In genomic region chr9:94373779-94374175, GRCh38 we compare ENCODE assay signal across 9 cellular contexts. TPM values are rescaled to one million over a fixed set of nuclear protein-coding genes. Genes with fewer than 3 reads are reported as not detected.
DNase-seq lines count a peak whose midpoint lies in the region; ATAC-seq and TF ChIP-seq lines count a peak whose summit lies in the region.
"Not testable (repeated sequence)": the region's sequence is repeated elsewhere in the genome, so short reads cannot be mapped to it uniquely, and the experiment has no call there.
"Had no signal": no experiment of that assay in that cellular context is flagged by ENCODE, and none has a peak within 500 bp of the region (broad histone marks: within the 10 kb centered on the region; RNA-seq: fewer than 3 reads in every experiment).

No MANE protein-coding gene starts in this region.

- H3K9me3 ChIP-seq in CD8-positive, alpha-beta memory T cell (ENCODE audit: low read length); Loucy (ENCODE audit: insufficient read depth, low read depth, low read length); fibroblast of lung (ENCODE audit: control insufficient read depth, insufficient read depth, low read depth, low read length); lower lobe of right lung; trophoblast cell (ENCODE audit: insufficient read depth, low read depth, low read length); tibial nerve: not testable (repeated sequence)

- H2AFZ ChIP-seq in Loucy (ENCODE audit: low read length): peak overlapping the region; percentile 92
- H2AFZ ChIP-seq in fibroblast of lung (ENCODE audit: low read length); trophoblast cell (ENCODE audit: insufficient read depth, low read length, poor library complexity): not testable (repeated sequence)

- H2BK5ac ChIP-seq in trophoblast cell (ENCODE audit: low read depth, low read length, poor library complexity): not testable (repeated sequence)

- POLR2A ChIA-PET in CD8-positive, alpha-beta memory T cell (lab: Charles Lee): not testable (repeated sequence)

- H3K14ac ChIP-seq in trophoblast cell (ENCODE audit: low read length): not testable (repeated sequence)

- H3K4me3 Mint-ChIP-seq in CD8-positive, alpha-beta memory T cell: peak overlapping the region; percentile 86 to 93 (median 89)
- peak overlapping the region; percentile 86 for H3K4me3 Mint-ChIP-seq in activated CD4-positive, alpha-beta T cell treated with anti-CD3 and anti-CD28 coated beads, Interleukin-2, amount 10 ng/mL, durations not matched to agents 24 days and 14 days

- H3K4me2 ChIP-seq in Loucy (ENCODE audit: low read depth, low read length, poor library complexity, severe bottlenecking): peak overlapping the region; percentile 64
- H3K4me2 ChIP-seq in fibroblast of lung (ENCODE audit: extremely low read depth, insufficient read depth, low read length): not testable (repeated sequence)
- H3K4me2 ChIP-seq in trophoblast cell (ENCODE audit: low read length): peak overlapping the region; percentile 47

- not testable (repeated sequence) for H3K4ac ChIP-seq in trophoblast cell (ENCODE audit: low read depth, low read length)

- not testable (repeated sequence) for H3K4me1 ChIP-seq in CD8-positive, alpha-beta memory T cell (ENCODE audit: insufficient read depth, low read length); Loucy (ENCODE audit: insufficient read depth, low read length, poor library complexity, severe bottlenecking); fibroblast of lung (ENCODE audit: control insufficient read depth, extremely low read depth, insufficient read depth, low read length); lower lobe of right lung; trophoblast cell (ENCODE audit: control insufficient read depth in 1 of 2, insufficient read depth in 2 of 2, low read length in 2 of 2); tibial nerve

- H3K4me1 Mint-ChIP-seq in CD8-positive, alpha-beta memory T cell: peaks cover 9 to 22% (median 11%) of the 10 kb centered on the region in 3 donors
- peaks cover 12% of the 10 kb centered on the region for H3K4me1 Mint-ChIP-seq in activated CD4-positive, alpha-beta T cell treated with anti-CD3 and anti-CD28 coated beads, Interleukin-2, amount 10 ng/mL, durations not matched to agents 24 days and 14 days

- H3K27ac Mint-ChIP-seq in CD8-positive, alpha-beta memory T cell: peak overlapping the region; percentile 60 to 95 (median 88)
- H3K27ac Mint-ChIP-seq in activated CD4-positive, alpha-beta T cell treated with anti-CD3 and anti-CD28 coated beads, Interleukin-2, amount 10 ng/mL, durations not matched to agents 24 days and 14 days: peak overlapping the region; percentile 89

- H3K9ac ChIP-seq in Loucy (ENCODE audit: low read depth, low read length, poor library complexity, severe bottlenecking); fibroblast of lung (ENCODE audit: insufficient read depth, low read length); trophoblast cell (ENCODE audit: low read length): not testable (repeated sequence)

- intact Hi-C loops in activated CD4-positive, alpha-beta T cell treated with anti-CD3 and anti-CD28 coated beads, Interleukin-2, amount 10 ng/mL, durations not matched to agents 24 days and 14 days (cut with micrococcal nuclease); lower lobe of right lung (cut with DNase I): not testable (repeated sequence)

- not testable (repeated sequence) for H4K12ac ChIP-seq in trophoblast cell (ENCODE audit: low read depth, low read length)

- not testable (repeated sequence) for H2BK12ac ChIP-seq in trophoblast cell (ENCODE audit: low read length)

- not testable (repeated sequence) for TF ChIP-seq POLR2A in tibial nerve (IDR thresholded peaks at IDR 0.05)

- not testable (repeated sequence) for H3K79me1 ChIP-seq in trophoblast cell (ENCODE audit: low read length)

- not testable (repeated sequence) for H3F3A ChIP-seq in Loucy (ENCODE audit: low read depth)

- not testable (repeated sequence) for H2BK120ac ChIP-seq in trophoblast cell (ENCODE audit: insufficient read depth, low read length, poor library complexity)

- WGBS in trophoblast cell (ENCODE audit: extremely low coverage, insufficient coverage, insufficient read length): no CpG with 5 or more reads among the region's 11 CpGs
- 41 to 44% methylated on average over 7 of the region's 11 CpGs for WGBS in tibial nerve, 2 donors

- DNase-seq in CD8-positive, alpha-beta memory T cell; activated CD4-positive, alpha-beta T cell treated with anti-CD3 and anti-CD28 coated beads, Interleukin-2, amount 10 ng/mL, durations not matched to agents 24 days and 14 days; brain microvascular endothelial cell; fibroblast of lung (ENCODE audit: low read depth in 2 of 2); lower lobe of right lung; trophoblast cell; tibial nerve (ENCODE audit: low spot score in 2 of 2): not testable (repeated sequence)

- H2AK5ac ChIP-seq in trophoblast cell (ENCODE audit: low read length): not testable (repeated sequence)

- in situ Hi-C loops in brain microvascular endothelial cell (cut with HindIII; ENCODE audit: low pct_ligation_motif_present, low sequenced_read_pairs): not testable (repeated sequence)

- H3K79me2 ChIP-seq in Loucy (ENCODE audit: insufficient read depth, low read length): peaks cover 15% of the 10 kb centered on the region
- H3K79me2 ChIP-seq in fibroblast of lung (ENCODE audit: control insufficient read depth, insufficient read depth, low read length); trophoblast cell (ENCODE audit: control insufficient read depth, insufficient read depth, low read length, poor library complexity): not testable (repeated sequence)

- TF ChIP-seq CTCF in Loucy (conservative IDR thresholded peaks at IDR 0.05; ENCODE audit: low read length); brain microvascular endothelial cell (IDR thresholded peaks at IDR 0.05; ENCODE audit: low read depth, low read length, missing control alignments); fibroblast of lung (conservative IDR thresholded peaks at IDR 0.05 in 1 of 2, IDR thresholded peaks at IDR 0.05 in 1 of 2; ENCODE audit: low read depth in 1 of 2, low read length in 2 of 2); lower lobe of right lung (IDR thresholded peaks at IDR 0.05); tibial nerve (IDR thresholded peaks at IDR 0.05): not testable (repeated sequence)

- H3K27me3 ChIP-seq in CD8-positive, alpha-beta memory T cell (ENCODE audit: insufficient read depth, low read length, poor library complexity, severe bottlenecking); brain microvascular endothelial cell (replicated peaks); fibroblast of lung (ENCODE audit: control insufficient read depth, insufficient read depth, low read length); lower lobe of right lung (ENCODE audit: low read depth); trophoblast cell (ENCODE audit: insufficient read depth, low read length); tibial nerve: not testable (repeated sequence)
- H3K27me3 ChIP-seq in Loucy (ENCODE audit: insufficient read depth, low read length, poor library complexity, severe bottlenecking): peaks cover 28% of the 10 kb centered on the region

- not testable (repeated sequence) for H4K20me1 ChIP-seq in Loucy (ENCODE audit: insufficient read depth, low read length, poor library complexity, severe bottlenecking); fibroblast of lung (ENCODE audit: control insufficient read depth, extremely low read depth, insufficient read depth, low read length)

- H3K36me3 Mint-ChIP-seq in CD8-positive, alpha-beta memory T cell; activated CD4-positive, alpha-beta T cell treated with anti-CD3 and anti-CD28 coated beads, Interleukin-2, amount 10 ng/mL, durations not matched to agents 24 days and 14 days (ENCODE audit: low read depth): not testable (repeated sequence)

- H3K9me3 Mint-ChIP-seq in CD8-positive, alpha-beta memory T cell; activated CD4-positive, alpha-beta T cell treated with anti-CD3 and anti-CD28 coated beads, Interleukin-2, amount 10 ng/mL, durations not matched to agents 24 days and 14 days: not testable (repeated sequence)

- not testable (repeated sequence) for ATAC-seq in lower lobe of right lung

- peak overlapping the region; percentile 44 for H3K4me3 ChIP-seq in CD8-positive, alpha-beta memory T cell (ENCODE audit: low read length)
- H3K4me3 ChIP-seq in Loucy (ENCODE audit: low read length, poor library complexity, severe bottlenecking) (peak overlapping the region; percentile 73), brain microvascular endothelial cell (ENCODE audit: low read depth, low read length) (peak overlapping the region; percentile 49), fibroblast of lung (replicated peaks in 1 of 4; ENCODE audit: control extremely low read depth in 1 of 4, insufficient read depth in 1 of 4, low read depth in 3 of 4, low read length in 4 of 4) (peak overlapping the region in 3 of 4 experiments; percentile 12 to 73 (median 59)), lower lobe of right lung (peak overlapping the region; percentile 53), tibial nerve (peak overlapping the region; percentile 28 to 64 (median 49))
- H3K4me3 ChIP-seq in trophoblast cell (ENCODE audit: low read depth, low read length): not testable (repeated sequence)

- not testable (repeated sequence) for H4K91ac ChIP-seq in trophoblast cell (ENCODE audit: low read depth, low read length)

- H3K27ac ChIP-seq in CD8-positive, alpha-beta memory T cell (ENCODE audit: low read depth, low read length): peak overlapping the region; percentile 0
- H3K27ac ChIP-seq in brain microvascular endothelial cell: peak overlapping the region; percentile 34
- peak overlapping the region; percentile 6 for H3K27ac ChIP-seq in fibroblast of lung (ENCODE audit: insufficient read depth, low read length)
- H3K27ac ChIP-seq in lower lobe of right lung: peak overlapping the region; percentile 68
- not testable (repeated sequence) for H3K27ac ChIP-seq in trophoblast cell (ENCODE audit: low read depth, low read length)
- peak overlapping the region in 3 of 4 donors; percentile 59 to 84 (median 73) for H3K27ac ChIP-seq in tibial nerve

- not testable (repeated sequence) for H3K23ac ChIP-seq in trophoblast cell (ENCODE audit: low read length)

- not testable (repeated sequence) for TF ChIP-seq EP300 in tibial nerve (IDR thresholded peaks at IDR 0.05)

- H3K36me3 ChIP-seq in CD8-positive, alpha-beta memory T cell (ENCODE audit: insufficient read depth, low read length); Loucy (ENCODE audit: insufficient read depth, low read length); brain microvascular endothelial cell (replicated peaks); fibroblast of lung (ENCODE audit: control insufficient read depth, insufficient read depth, low read length); lower lobe of right lung; trophoblast cell (ENCODE audit: control insufficient read depth in 1 of 2, insufficient read depth in 2 of 2, low read length in 2 of 2); tibial nerve: not testable (repeated sequence)

- H4K8ac ChIP-seq in trophoblast cell (ENCODE audit: low read depth, low read length): peak overlapping the region; percentile 60

- not testable (repeated sequence) for H3K18ac ChIP-seq in trophoblast cell (ENCODE audit: low read length)

- CTCF ChIA-PET in CD8-positive, alpha-beta memory T cell (lab: Charles Lee): not testable (repeated sequence)

- not testable (repeated sequence) for H3K27me3 Mint-ChIP-seq in CD8-positive, alpha-beta memory T cell; activated CD4-positive, alpha-beta T cell treated with anti-CD3 and anti-CD28 coated beads, Interleukin-2, amount 10 ng/mL, durations not matched to agents 24 days and 14 days

- H3K9me2 ChIP-seq in Loucy (replicated peaks; ENCODE audit: low read depth, low read length): not testable (repeated sequence)

RNA-seq across cellular contexts. Expression of gene NUTM2F, which starts 45.3 kb away (rescaled TPM):
- not detected for total RNA-seq in CD8-positive, alpha-beta memory T cell
- not detected for polyA plus RNA-seq in CD8-positive, alpha-beta memory T cell
- total RNA-seq in activated CD4-positive, alpha-beta T cell treated with anti-CD3 and anti-CD28 coated beads, Interleukin-2, amount 10 ng/mL, durations not matched to agents 24 days and 14 days: not detected in 2 replicates
- total RNA-seq in fibroblast of lung: not detected in 2 replicates
- not detected in 2 replicates for polyA plus RNA-seq in fibroblast of lung
- polyA plus RNA-seq in fibroblast of lung (2012): not detected in 2 replicates
- polyA minus RNA-seq in fibroblast of lung (ENCODE audit: low replicate concordance): not detected in 2 replicates
- total RNA-seq in lower lobe of right lung: not detected
- 0.03 and 0.06 TPM in 2 replicates for polyA plus RNA-seq in trophoblast cell (2013)
- total RNA-seq in tibial nerve: under 1 TPM in 1 of 4 donors, not detected in 3; 0.21 TPM
- total RNA-seq: cerebellum had no signal
